Comparison of ENCODE assay signal across 8 cellular contexts in genomic region chr5:139293199-139293503, GRCh38. TPM values are rescaled to one million over a fixed set of nuclear protein-coding genes. Genes with fewer than 3 reads are reported as not detected.
A peak's percentile ranks its signal among the peaks of the same experiment; 100 is the strongest.
DNase-seq lines count a peak whose midpoint lies in the region; ATAC-seq and TF ChIP-seq lines count a peak whose summit lies in the region.

No MANE protein-coding gene starts in this region.

- peaks cover 36 to 37% of the 10 kb centered on the region in 2 donors for H3K4me1 ChIP-seq in gastrocnemius medialis

- DNase-seq in T-cell = no peak
- DNase-seq in fibroblast of the aortic adventitia (ENCODE audit: low read depth) = no peak
- DNase-seq in gastrocnemius medialis = no peak
- no peak for DNase-seq in NOMO-1 treated with dmso at 0.1 percent for 144 hours (lab: John Stamatoyannopoulos, UW; ENCODE audit: unreplicated experiment)
- no peak for DNase-seq in iPS-NIHi11 (ENCODE audit: low spot score)

- H3K27ac ChIP-seq in gastrocnemius medialis = peak overlapping the region; percentile 93 to 100 (median 99)

- H3K4me1 Mint-ChIP-seq in T-cell = peaks cover 37% of the 10 kb centered on the region in 3 donors

- H3K27me3 ChIP-seq in gastrocnemius medialis = no peaks in the 10 kb centered on the region

- no peaks in the 10 kb centered on the region for H3K27me3 Mint-ChIP-seq in T-cell

- intact Hi-C loops in gastrocnemius medialis (cut with DNase I; ENCODE audit: low total_unique reads) = loop anchor here (5.0 kb wide), 1 partner anchor 269 kb away; the partner anchor contains the start of gene UBE2D2

- POLR2A ChIA-PET in T-cell (lab: Charles Lee) = interaction anchor here (0.5 to 2.1 kb wide), 17 partner anchors 9 to 1418 kb away, joined by 3 to 12 read pairs (median 3); partner anchors contain the start of genes HSPA9 (in 1 of the 2) and PAIP2 (in 1 of the 2)

- CTCF ChIA-PET in T-cell (lab: Charles Lee) = interaction anchor here (0.6 to 1.9 kb wide), 3 partner anchors 11 to 49 kb away, joined by 3 to 6 read pairs (median 4); partner anchors contain the start of gene PAIP2 (in 1 of the 2)

- H3K27ac Mint-ChIP-seq in T-cell = peak overlapping the region; percentile 98

- no peaks in the 10 kb centered on the region for H3K9me3 ChIP-seq in gastrocnemius medialis

- H3K36me3 Mint-ChIP-seq in T-cell = peaks cover 3% of the 10 kb centered on the region

- H3K36me3 ChIP-seq in gastrocnemius medialis = no peaks in the 10 kb centered on the region

- peak overlapping the region; percentile 97 for H3K4me3 Mint-ChIP-seq in T-cell

- H3K4me3 ChIP-seq in fibroblast of the aortic adventitia (ENCODE audit: low read depth, low read length) (peak overlapping the region; percentile 76), gastrocnemius medialis (peak overlapping the region; percentile 82 to 97 (median 86))

- TF ChIP-seq POLR2A in gastrocnemius medialis (IDR thresholded peaks at IDR 0.05) = no peak

- ATAC-seq in GM18868 (IDR thresholded peaks at IDR 0.05; ENCODE audit: unreplicated experiment) (peak; percentile 5), T-cell (replicated peaks in 1 of 4) (no peak), gastrocnemius medialis (no peak), GM21390 (IDR thresholded peaks at IDR 0.05; ENCODE audit: unreplicated experiment) (no peak), HG03354 (IDR thresholded peaks at IDR 0.05; ENCODE audit: poor library complexity, severe bottlenecking, unreplicated experiment) (no peak)

- TF ChIP-seq CTCF in fibroblast of the aortic adventitia (IDR thresholded peaks at IDR 0.05; ENCODE audit: insufficient read depth, low read length) (no peak), gastrocnemius medialis (IDR thresholded peaks at IDR 0.05 in 4 of 5, conservative IDR thresholded peaks at IDR 0.05 in 1 of 5) (no peak)

- in situ Hi-C loops in gastrocnemius medialis (cut with MboI; ENCODE audit: low sequenced_read_pairs in 4 of 4) = loop anchor here in 1 of 4 donors (10.0 kb wide), 1 partner anchor 52 kb away; the partner anchor contains the start of gene PAIP2

- H3K9me3 Mint-ChIP-seq in T-cell = no peaks in the 10 kb centered on the region

RNA-seq across cellular contexts. Expression of gene MATR3, which starts 0.4 kb away (rescaled TPM):
- total RNA-seq in T-cell (100 to 1,000 TPM; 187 to 359 (median 200) TPM), fibroblast of the aortic adventitia (ENCODE audit: low replicate concordance) (274 and 438 TPM in 2 replicates), gastrocnemius medialis (100 to 1,000 TPM; 115 to 188 (median 156) TPM)

RNA-seq across cellular contexts. Expression of gene PAIP2, which starts 48.5 kb away (rescaled TPM):
- total RNA-seq in T-cell = 100 to 1,000 TPM in 4 of 5 donors, 10 to 100 TPM in 1; 96.5 to 119 (median 101) TPM
- total RNA-seq in fibroblast of the aortic adventitia (ENCODE audit: low replicate concordance) = 70.9 and 77.3 TPM in 2 replicates
- total RNA-seq in gastrocnemius medialis = 100 to 1,000 TPM; 111 to 148 (median 126) TPM
